In genomic region chr3:125351814-125352456, GRCh38 we compare ENCODE assay signal across 16 cellular contexts. TPM values are rescaled to one million over a fixed set of nuclear protein-coding genes. Genes with fewer than 3 reads are reported as not detected.
DNase-seq lines count a peak whose midpoint lies in the region; ATAC-seq, FAIRE-seq and TF ChIP-seq lines count a peak whose summit lies in the region.
"Had no signal": no experiment of that assay in that cellular context is flagged by ENCODE, and none has a peak within 500 bp of the region (broad histone marks: within the 10 kb centered on the region; RNA-seq: fewer than 3 reads in every experiment).

No MANE protein-coding gene starts in this region.

- H3K27ac Mint-ChIP-seq in activated CD4-positive, alpha-beta T cell treated with anti-CD3 and anti-CD28 coated beads for 36 hours, result peak overlapping the region; percentile 32
- peak overlapping the region; percentile 83 for H3K27ac Mint-ChIP-seq in osteocyte (ENCODE audit: unreplicated experiment)

- no peaks in the 10 kb centered on the region for H3K27me3 ChIP-seq in endothelial cell of umbilical vein (ENCODE audit: control insufficient read depth in 2 of 2, insufficient read depth in 2 of 2, low read length in 2 of 2)
- H3K27me3 ChIP-seq: heart left ventricle, suprapubic skin had no signal

- no peak overlapping the region for H3K4me3 ChIP-seq in endothelial cell of umbilical vein (replicated peaks in 1 of 3; ENCODE audit: insufficient read depth in 1 of 3, low read depth in 1 of 3, low read length in 3 of 3)
- H3K4me3 ChIP-seq: heart left ventricle, prostate gland, suprapubic skin had no signal

- H3K27ac ChIP-seq in endothelial cell of umbilical vein (ENCODE audit: insufficient read depth, low read depth, low read length), result peak overlapping the region; percentile 11
- H3K27ac ChIP-seq: heart left ventricle, prostate gland, suprapubic skin had no signal

- H3K9me1 ChIP-seq in endothelial cell of umbilical vein (replicated peaks; ENCODE audit: control insufficient read depth, extremely low read depth, insufficient read depth, low read length), result no peaks in the 10 kb centered on the region

- no peak for FAIRE-seq in endothelial cell of umbilical vein (lab: Jason Lieb, UNC)
- FAIRE-seq: A204.1 had no signal

- peaks cover 17% of the 10 kb centered on the region for H3K4me1 ChIP-seq in endothelial cell of umbilical vein (ENCODE audit: control insufficient read depth, extremely low read depth, insufficient read depth, low read length)
- H3K4me1 ChIP-seq: prostate gland had no signal

- no peak overlapping the region for H2AFZ ChIP-seq in endothelial cell of umbilical vein (ENCODE audit: low read depth, low read length)

- H3K4me3 Mint-ChIP-seq in activated CD4-positive, alpha-beta T cell treated with anti-CD3 and anti-CD28 coated beads for 36 hours, result no peak overlapping the region
- no peak overlapping the region for H3K4me3 Mint-ChIP-seq in osteocyte (ENCODE audit: unreplicated experiment)

- peak overlapping the region; percentile 25 for H3K4me2 ChIP-seq in endothelial cell of umbilical vein (ENCODE audit: insufficient read depth, low read length)

- no peak for DNase-seq in activated CD4-positive, alpha-beta T cell treated with anti-CD3 and anti-CD28 coated beads for 36 hours
- DNase-seq in activated CD4-positive, alpha-beta T cell treated with anti-CD3 and anti-CD28 coated beads, Interleukin-2, amount 50 U/mL, for 48 hours, result no peak
- DNase-seq in OCI-M1 (lab: John Stamatoyannopoulos, UW) (peak; percentile 53), endothelial cell of umbilical vein (ENCODE audit: low read depth, low spot score) (peak; percentile 33), osteocyte (ENCODE audit: extremely low spot score, unreplicated experiment) (no peak), NCI-H2029 (lab: John Stamatoyannopoulos, UW) (no peak)
- no peak for DNase-seq in stimulated activated CD4-positive, alpha-beta T cell treated with anti-CD3 and anti-CD28 coated beads, Interleukin-4, amount 100 ng/mL, for 4 hours
- DNase-seq: activated CD4-positive, CD25-positive, alpha-beta regulatory T cell; activated gamma-delta T cell; cortex of kidney; DMS79; heart left ventricle had no signal

- no peaks in the 10 kb centered on the region for H3K9me3 Mint-ChIP-seq in activated CD4-positive, alpha-beta T cell treated with anti-CD3 and anti-CD28 coated beads for 36 hours (ENCODE audit: low read depth)
- peaks cover 12% of the 10 kb centered on the region for H3K9me3 Mint-ChIP-seq in osteocyte (ENCODE audit: unreplicated experiment)

- POLR2A ChIA-PET in activated CD4-positive, alpha-beta T cell treated with anti-CD3 and anti-CD28 coated beads for 36 hours (lab: Charles Lee), result no interaction called here
- POLR2A ChIA-PET in endothelial cell of umbilical vein (lab: Charles Lee), result no interaction called here

- intact Hi-C loops in activated CD4-positive, alpha-beta T cell treated with anti-CD3 and anti-CD28 coated beads for 36 hours (cut with DNase I, micrococcal nuclease), result no loop called here
- intact Hi-C loops in endothelial cell of umbilical vein (cut with micrococcal nuclease), result loop anchor here (2.0 kb wide), 1 partner anchor 17 kb away; no protein-coding TSS in a partner anchor

- H3K27me3 Mint-ChIP-seq in activated CD4-positive, alpha-beta T cell treated with anti-CD3 and anti-CD28 coated beads for 36 hours, result no peaks in the 10 kb centered on the region
- H3K27me3 Mint-ChIP-seq in osteocyte (ENCODE audit: unreplicated experiment), result no peaks in the 10 kb centered on the region

- peaks cover 65% of the 10 kb centered on the region for H3K4me1 Mint-ChIP-seq in activated CD4-positive, alpha-beta T cell treated with anti-CD3 and anti-CD28 coated beads for 36 hours
- H3K4me1 Mint-ChIP-seq in osteocyte (ENCODE audit: unreplicated experiment), result peaks cover 56% of the 10 kb centered on the region

- no peak for TF ChIP-seq POLR2A in endothelial cell of umbilical vein (IDR thresholded peaks at IDR 0.05; ENCODE audit: low read depth, low read length)

- no peak overlapping the region for H3K9ac ChIP-seq in endothelial cell of umbilical vein (replicated peaks; ENCODE audit: extremely low read depth, insufficient read depth, low read length)

- peak; percentile 69 for ATAC-seq in activated CD4-positive, alpha-beta T cell treated with anti-CD3 and anti-CD28 coated beads for 36 hours
- ATAC-seq in GM19397 (IDR thresholded peaks at IDR 0.05; ENCODE audit: unreplicated experiment), result no peak

- dilution Hi-C loops in endothelial cell of umbilical vein (cut with MboI; ENCODE audit: extremely low pct_ligation_motif_present, low sequenced_read_pairs), result no loop called here

- H3K79me2 ChIP-seq in endothelial cell of umbilical vein (ENCODE audit: control insufficient read depth, insufficient read depth, low read length), result peaks cover 97% of the 10 kb centered on the region

- no peak for TF ChIP-seq CTCF in endothelial cell of umbilical vein (IDR thresholded peaks at IDR 0.05; ENCODE audit: extremely low read depth in 1 of 2, insufficient read depth in 1 of 2, low read depth in 1 of 2, low read length in 2 of 2)
- TF ChIP-seq CTCF in osteocyte (IDR thresholded peaks at IDR 0.05), result no peak

- CTCF ChIA-PET in activated CD4-positive, alpha-beta T cell treated with anti-CD3 and anti-CD28 coated beads for 36 hours (lab: Charles Lee), result no interaction called here
- CTCF ChIA-PET in endothelial cell of umbilical vein (lab: Charles Lee), result interaction anchor here (1.8 kb wide), 1 partner anchor 10 kb away, joined by 4 read pairs; no protein-coding TSS in a partner anchor

- no peaks in the 10 kb centered on the region for H3K36me3 ChIP-seq in endothelial cell of umbilical vein (ENCODE audit: control insufficient read depth in 2 of 2, extremely low read depth in 1 of 2, insufficient read depth in 2 of 2, low read length in 2 of 2)
- H3K36me3 ChIP-seq: heart left ventricle, prostate gland, suprapubic skin had no signal

- BruUV-seq in endothelial cell of umbilical vein (replicated peaks; lab: Mats Ljungman, UMichigan), result no TSS peak

- H3K9me3 ChIP-seq in endothelial cell of umbilical vein (replicated peaks; ENCODE audit: control insufficient read depth, insufficient read depth, low read length), result no peaks in the 10 kb centered on the region
- H3K9me3 ChIP-seq: prostate gland, suprapubic skin had no signal

- H3K36me3 Mint-ChIP-seq in activated CD4-positive, alpha-beta T cell treated with anti-CD3 and anti-CD28 coated beads for 36 hours (ENCODE audit: low read depth), result peaks cover 35% of the 10 kb centered on the region
- H3K36me3 Mint-ChIP-seq in osteocyte (ENCODE audit: unreplicated experiment), result peaks cover 10% of the 10 kb centered on the region

- peaks cover 14% of the 10 kb centered on the region for H4K20me1 ChIP-seq in endothelial cell of umbilical vein (replicated peaks; ENCODE audit: control insufficient read depth, extremely low read depth, insufficient read depth, low read length)

TF ChIP-seq in endothelial cell of umbilical vein, 7 proteins besides CTCF, POLR2A, EP300 and RAD21:
- TF ChIP-seq FOS (IDR thresholded peaks at IDR 0.05; ENCODE audit: borderline replicate concordance, insufficient read depth, low read length) (no peak), MYC (IDR thresholded peaks at IDR 0.05; ENCODE audit: low read depth, low read length) (no peak), MAX (IDR thresholded peaks at IDR 0.05; ENCODE audit: insufficient read depth, insufficient read length) (no peak), GATA2 (IDR thresholded peaks at IDR 0.05; ENCODE audit: insufficient read depth, insufficient read length, low read depth, low read length) (no peak), EZH2 (IDR thresholded peaks at IDR 0.05; ENCODE audit: borderline replicate concordance, low read depth, low read length, severe bottlenecking) (no peak), JUN (IDR thresholded peaks at IDR 0.05; ENCODE audit: borderline replicate concordance, insufficient read depth, insufficient read length, low read depth) (no peak), POLR2AphosphoS5 (IDR thresholded peaks at IDR 0.05; ENCODE audit: insufficient read depth, low read depth, low read length) (no peak)
TF ChIP-seq in endothelial cell of umbilical vein: peak in this region for 0.

RNA-seq across cellular contexts. Expression of gene ZNF148, which starts 23.2 kb away (rescaled TPM):
- 10 to 100 TPM; 30.3 to 37.7 TPM for total RNA-seq in activated CD4-positive, alpha-beta T cell treated with anti-CD3 and anti-CD28 coated beads for 36 hours
- 38.2 and 41.3 TPM in 2 replicates for total RNA-seq in endothelial cell of umbilical vein
- 7.1 and 8.0 TPM in 2 replicates for polyA plus RNA-seq in endothelial cell of umbilical vein
- 10.0 and 10.8 TPM in 2 replicates for polyA plus RNA-seq in endothelial cell of umbilical vein (2011; cell fraction: cytosol; rRNA removed)
- polyA plus RNA-seq in endothelial cell of umbilical vein (2011; cell fraction: nucleus; rRNA removed), result 19.2 and 20.1 TPM in 2 replicates
- polyA plus RNA-seq in endothelial cell of umbilical vein (2012), result 19.7 and 23.1 TPM in 2 replicates
- polyA minus RNA-seq in endothelial cell of umbilical vein, result 69.5 and 76.2 TPM in 2 replicates
- polyA minus RNA-seq in endothelial cell of umbilical vein (2011; cell fraction: cytosol; rRNA and poly(A)+ RNA removed), result 34.3 TPM
- polyA minus RNA-seq in endothelial cell of umbilical vein (2011; cell fraction: nucleus; rRNA and poly(A)+ RNA removed), result 45.0 and 60.9 TPM in 2 replicates
- total RNA-seq in osteocyte, result 46.2 and 46.3 TPM in 2 replicates

Comparison
In these comparisons a context has a peak if more than half of its experiments do, and no peak if none do; other contexts are left out.
1. DNase-seq: peak in OCI-M1 (single experiment) and endothelial cell of umbilical vein (single experiment); none in activated CD4-positive, alpha-beta T cell treated with anti-CD3 and anti-CD28 coated beads for 36 hours (single experiment), activated CD4-positive, alpha-beta T cell treated with anti-CD3 and anti-CD28 coated beads, Interleukin-2, amount 50 U/mL, for 48 hours (0 of 2), osteocyte (single experiment), NCI-H2029 (single experiment) and stimulated activated CD4-positive, alpha-beta T cell treated with anti-CD3 and anti-CD28 coated beads, Interleukin-4, amount 100 ng/mL, for 4 hours (0 of 2).